ENCODE assay signal across 8 cellular contexts in the genomic region with DNA sequence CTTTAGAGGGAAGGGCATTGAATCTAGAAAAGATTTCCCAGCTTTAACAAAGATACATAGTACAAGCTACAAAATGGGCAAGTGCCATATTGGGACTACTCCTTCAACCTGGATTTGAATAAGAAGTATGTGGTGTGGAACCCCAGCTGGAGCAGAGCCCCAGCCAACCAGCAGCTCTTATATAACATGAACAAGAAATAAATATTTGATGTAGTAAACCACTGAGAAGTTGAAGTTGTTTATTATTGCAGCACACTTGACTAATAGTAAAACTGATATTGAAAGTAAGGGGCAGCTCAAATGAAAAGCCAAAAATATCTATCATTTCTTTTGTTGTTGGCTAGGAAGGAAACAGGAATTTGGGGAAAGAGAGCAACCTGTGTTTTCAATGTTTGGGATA.
"Had no signal": no experiment of that assay in that cellular context is flagged by ENCODE, and none has a peak within 500 bp of the region (broad histone marks: within the 10 kb centered on the region; RNA-seq: fewer than 3 reads in every experiment).

No MANE protein-coding gene starts in this region.

- H3K36me3 ChIP-seq: cardiac muscle cell, gastroesophageal sphincter, right lobe of liver had no signal

- ATAC-seq: gastroesophageal sphincter had no signal

- H3K27ac ChIP-seq: cardiac muscle cell, dorsolateral prefrontal cortex, gastroesophageal sphincter, right lobe of liver had no signal

- DNase-seq: activated T-cell treated with anti-CD3 and anti-CD28 coated beads, Interleukin-2, amount 50 U/mL, for 24 hours; erythroblast; T1000 had no signal

- H3K9me3 ChIP-seq: gastroesophageal sphincter, right lobe of liver had no signal

- H3K4me3 ChIP-seq: cardiac muscle cell, dorsolateral prefrontal cortex, gastroesophageal sphincter, lung, right lobe of liver had no signal

- H3K27me3 ChIP-seq: cardiac muscle cell, dorsolateral prefrontal cortex, gastroesophageal sphincter, right lobe of liver had no signal
